In genomic region chr4:102575369-102576129, GRCh38 we compare ENCODE assay signal across 15 cellular contexts.
DNase-seq lines count a peak whose midpoint lies in the region; ATAC-seq, FAIRE-seq and TF ChIP-seq lines count a peak whose summit lies in the region.
"Had no signal": no experiment of that assay in that cellular context is flagged by ENCODE, and none has a peak within 500 bp of the region (broad histone marks: within the 10 kb centered on the region; RNA-seq: fewer than 3 reads in every experiment).

No MANE protein-coding gene starts in this region.

- H3K79me2 ChIP-seq in endothelial cell of umbilical vein (ENCODE audit: control insufficient read depth, insufficient read depth, low read length), result peaks cover 5% of the 10 kb centered on the region

- H3K9ac ChIP-seq in endothelial cell of umbilical vein (replicated peaks; ENCODE audit: extremely low read depth, insufficient read depth, low read length), result peak overlapping the region; percentile 5

- no peak overlapping the region for H3K27ac ChIP-seq in endothelial cell of umbilical vein (ENCODE audit: insufficient read depth, low read depth, low read length)
- H3K27ac ChIP-seq: stomach had no signal

- no peaks in the 10 kb centered on the region for H3K9me3 ChIP-seq in endothelial cell of umbilical vein (replicated peaks; ENCODE audit: control insufficient read depth, insufficient read depth, low read length)
- H3K9me3 ChIP-seq: stomach had no signal

- TF ChIP-seq CTCF in WTC11 (IDR thresholded peaks at IDR 0.05), result no peak
- TF ChIP-seq CTCF in endothelial cell of umbilical vein (IDR thresholded peaks at IDR 0.05; ENCODE audit: extremely low read depth in 1 of 2, insufficient read depth in 1 of 2, low read depth in 1 of 2, low read length in 2 of 2), result no peak

- no peak overlapping the region for H2AFZ ChIP-seq in endothelial cell of umbilical vein (ENCODE audit: low read depth, low read length)

- H3K4me1 ChIP-seq in endothelial cell of umbilical vein (ENCODE audit: control insufficient read depth, extremely low read depth, insufficient read depth, low read length), result peaks cover 14% of the 10 kb centered on the region

- TF ChIP-seq POLR2A in endothelial cell of umbilical vein (IDR thresholded peaks at IDR 0.05; ENCODE audit: low read depth, low read length), result no peak

- no peaks in the 10 kb centered on the region for H4K20me1 ChIP-seq in endothelial cell of umbilical vein (replicated peaks; ENCODE audit: control insufficient read depth, extremely low read depth, insufficient read depth, low read length)

- peak overlapping the region; percentile 56 for H3K4me3 Mint-ChIP-seq in activated naive CD4-positive, alpha-beta T cell treated with anti-CD3 and anti-CD28 coated beads, Interleukin-2, amount 50 U/mL, for 24 hours
- H3K4me3 Mint-ChIP-seq in WTC11, result no peak overlapping the region
- no peak overlapping the region for H3K4me3 Mint-ChIP-seq in stimulated activated naive B cell treated with anti-CD40 and anti-IgM and Interleukin-4, amounts not matched to agents 10 μg/mL and 1 μg/mL and 100 μg/mL, for 72 hours

- H3K4me2 ChIP-seq in endothelial cell of umbilical vein (ENCODE audit: insufficient read depth, low read length), result peak overlapping the region; percentile 43

- H3K4me3 ChIP-seq in endothelial cell of umbilical vein (replicated peaks in 1 of 3; ENCODE audit: insufficient read depth in 1 of 3, low read depth in 1 of 3, low read length in 3 of 3), result no peak overlapping the region
- H3K4me3 ChIP-seq: stomach had no signal

- peaks cover 52% of the 10 kb centered on the region for H3K36me3 Mint-ChIP-seq in activated naive CD4-positive, alpha-beta T cell treated with anti-CD3 and anti-CD28 coated beads, Interleukin-2, amount 50 U/mL, for 24 hours
- peaks cover 2% of the 10 kb centered on the region; the same call in 1 of the 2 replicates for H3K36me3 Mint-ChIP-seq in WTC11
- peaks cover 52 to 73% of the 10 kb centered on the region in 2 donors for H3K36me3 Mint-ChIP-seq in stimulated activated naive B cell treated with anti-CD40 and anti-IgM and Interleukin-4, amounts not matched to agents 10 μg/mL and 1 μg/mL and 100 μg/mL, for 72 hours

- CTCF ChIA-PET in WTC11 (lab: Charles Lee), result no interaction called here
- CTCF ChIA-PET in endothelial cell of umbilical vein (lab: Charles Lee), result interaction anchor here (1.0 kb wide), 1 partner anchor 50 kb away, joined by 3 read pairs; no protein-coding TSS in a partner anchor

- no peaks in the 10 kb centered on the region for H3K27me3 ChIP-seq in endothelial cell of umbilical vein (ENCODE audit: control insufficient read depth in 2 of 2, insufficient read depth in 2 of 2, low read length in 2 of 2)
- H3K27me3 ChIP-seq: stomach had no signal

- peaks cover 89% of the 10 kb centered on the region for H3K4me1 Mint-ChIP-seq in activated naive CD4-positive, alpha-beta T cell treated with anti-CD3 and anti-CD28 coated beads, Interleukin-2, amount 50 U/mL, for 24 hours
- peaks cover 17% of the 10 kb centered on the region for H3K4me1 Mint-ChIP-seq in WTC11
- H3K4me1 Mint-ChIP-seq in stimulated activated naive B cell treated with anti-CD40 and anti-IgM and Interleukin-4, amounts not matched to agents 10 μg/mL and 1 μg/mL and 100 μg/mL, for 72 hours, result peaks cover 37 to 70% of the 10 kb centered on the region in 2 donors

- peaks cover 4 to 10% of the 10 kb centered on the region in 2 experiments for H3K36me3 ChIP-seq in endothelial cell of umbilical vein (ENCODE audit: control insufficient read depth in 2 of 2, extremely low read depth in 1 of 2, insufficient read depth in 2 of 2, low read length in 2 of 2)

- peak; percentile 4 for FAIRE-seq in endothelial cell of umbilical vein (lab: Jason Lieb, UNC)

- POLR2A ChIA-PET in WTC11 (lab: Charles Lee), result no interaction called here
- POLR2A ChIA-PET in endothelial cell of umbilical vein (lab: Charles Lee), result no interaction called here

- H3K27me3 Mint-ChIP-seq in activated naive CD4-positive, alpha-beta T cell treated with anti-CD3 and anti-CD28 coated beads, Interleukin-2, amount 50 U/mL, for 24 hours, result no peaks in the 10 kb centered on the region
- H3K27me3 Mint-ChIP-seq in WTC11 (ENCODE audit: low read depth), result no peaks in the 10 kb centered on the region
- H3K27me3 Mint-ChIP-seq in stimulated activated naive B cell treated with anti-CD40 and anti-IgM and Interleukin-4, amounts not matched to agents 10 μg/mL and 1 μg/mL and 100 μg/mL, for 72 hours, result no peaks in the 10 kb centered on the region

- DNase-seq in activated naive CD4-positive, alpha-beta T cell treated with anti-CD3 and anti-CD28 coated beads, Interleukin-2, amount 50 U/mL, for 16 hours, result no peak
- DNase-seq in WTC11 (ENCODE audit: low spot score) (no peak), endothelial cell of umbilical vein (ENCODE audit: low read depth, low spot score) (no peak), NCI-H2081 treated with DMSO at 0.1 percent for 48 hours (lab: John Stamatoyannopoulos, UW) (no peak), GF-D8 (lab: John Stamatoyannopoulos, UW) (no peak)
- DNase-seq in stimulated activated naive B cell treated with anti-CD40 and anti-IgM and Interleukin-4, amounts not matched to agents 10 μg/mL and 1 μg/mL and 100 μg/mL, for 72 hours, result no peak
- DNase-seq: AML-193; NCI-H1092 treated with DMSO at 0.1 percent for 48 hours; NCI-H748 treated with DMSO at 0.1 percent for 48 hours; stimulated activated CD4-positive, alpha-beta T cell treated with anti-CD3 and anti-CD28 coated beads, Interleukin-4, amount 100 ng/mL, for 4 hours; stomach had no signal

- H3K9me1 ChIP-seq in endothelial cell of umbilical vein (replicated peaks; ENCODE audit: control insufficient read depth, extremely low read depth, insufficient read depth, low read length), result no peaks in the 10 kb centered on the region

- intact Hi-C loops in endothelial cell of umbilical vein (cut with micrococcal nuclease), result no loop called here

- peak overlapping the region; percentile 32 for H3K27ac Mint-ChIP-seq in activated naive CD4-positive, alpha-beta T cell treated with anti-CD3 and anti-CD28 coated beads, Interleukin-2, amount 50 U/mL, for 24 hours
- H3K27ac Mint-ChIP-seq in WTC11, result 0 out of 2 replicates have a peak overlapping the region, but pooled peaks have one; percentile 21
- H3K27ac Mint-ChIP-seq in stimulated activated naive B cell treated with anti-CD40 and anti-IgM and Interleukin-4, amounts not matched to agents 10 μg/mL and 1 μg/mL and 100 μg/mL, for 72 hours, result peak overlapping the region; percentile 4

- no TSS peak for BruUV-seq in endothelial cell of umbilical vein (replicated peaks; lab: Mats Ljungman, UMichigan)

- peaks cover 5% of the 10 kb centered on the region for H3K9me3 Mint-ChIP-seq in activated naive CD4-positive, alpha-beta T cell treated with anti-CD3 and anti-CD28 coated beads, Interleukin-2, amount 50 U/mL, for 24 hours
- H3K9me3 Mint-ChIP-seq in WTC11, result peaks cover 2% of the 10 kb centered on the region
- no peaks in the 10 kb centered on the region for H3K9me3 Mint-ChIP-seq in stimulated activated naive B cell treated with anti-CD40 and anti-IgM and Interleukin-4, amounts not matched to agents 10 μg/mL and 1 μg/mL and 100 μg/mL, for 72 hours

- dilution Hi-C loops in endothelial cell of umbilical vein (cut with MboI; ENCODE audit: extremely low pct_ligation_motif_present, low sequenced_read_pairs), result no loop called here

- ATAC-seq in WTC11 (no peak), GM21723 (IDR thresholded peaks at IDR 0.05; ENCODE audit: unreplicated experiment) (no peak)
- ATAC-seq in stimulated activated naive B cell treated with anti-CD40 and anti-IgM and Interleukin-4, amounts not matched to agents 10 μg/mL and 1 μg/mL and 100 μg/mL, for 72 hours (replicated peaks), result no peak
- ATAC-seq: Right ventricle myocardium inferior, sciatic nerve had no signal

TF ChIP-seq in WTC11, 78 proteins besides CTCF, POLR2A, EP300 and RAD21:
- TF ChIP-seq USF1 (CRISPR knock-in tag; IDR thresholded peaks at IDR 0.05), result no peak
- TF ChIP-seq OVOL2 (CRISPR knock-in tag; IDR thresholded peaks at IDR 0.05; ENCODE audit: borderline replicate concordance), result no peak
- TF ChIP-seq KAT7 (CRISPR knock-in tag; IDR thresholded peaks at IDR 0.05; ENCODE audit: borderline replicate concordance), result no peak
TF ChIP-seq in WTC11: peak in this region for 0.

TF ChIP-seq in endothelial cell of umbilical vein, 7 proteins besides CTCF, POLR2A, EP300 and RAD21:
- no peak for TF ChIP-seq EZH2 (IDR thresholded peaks at IDR 0.05; ENCODE audit: borderline replicate concordance, low read depth, low read length, severe bottlenecking)
- no peak for TF ChIP-seq MYC (IDR thresholded peaks at IDR 0.05; ENCODE audit: low read depth, low read length)
- TF ChIP-seq FOS (IDR thresholded peaks at IDR 0.05; ENCODE audit: borderline replicate concordance, insufficient read depth, low read length), result no peak
- peak; percentile 60 for TF ChIP-seq GATA2 (IDR thresholded peaks at IDR 0.05; ENCODE audit: insufficient read depth, insufficient read length, low read depth, low read length)
- no peak for TF ChIP-seq MAX (IDR thresholded peaks at IDR 0.05; ENCODE audit: insufficient read depth, insufficient read length)
